7 cellular contexts compared by ENCODE assay signal in genomic region chr13:90393408-90393807, GRCh38.
"Had no signal": no experiment of that assay in that cellular context is flagged by ENCODE, and none has a peak within 500 bp of the region (broad histone marks: within the 10 kb centered on the region; RNA-seq: fewer than 3 reads in every experiment).

No MANE protein-coding gene starts in this region.

- DNase-seq: GM23248, GOT3, H7, HFFc6 had no signal

- FAIRE-seq: HepG2 had no signal

- H3K4me3 ChIP-seq: GM23248, HAP-1 had no signal

- H3K4me1 ChIP-seq: HAP-1 had no signal

- H3K36me3 ChIP-seq: HAP-1 had no signal

- H3K27ac ChIP-seq: GM23248, HL-60 had no signal

- H3K9me3 ChIP-seq: HAP-1 had no signal
